Comparison of ENCODE assay signal across 8 cellular contexts in genomic region chr12:119666900-119667576, GRCh38. TPM values are rescaled to one million over a fixed set of nuclear protein-coding genes. Genes with fewer than 3 reads are reported as not detected.
DNase-seq lines count a peak whose midpoint lies in the region; ATAC-seq and TF ChIP-seq lines count a peak whose summit lies in the region.

No MANE protein-coding gene starts in this region.

- no peaks in the 10 kb centered on the region for H3K9me2 ChIP-seq in SU-DHL-6 (replicated peaks; ENCODE audit: insufficient read depth, low read length)

- ATAC-seq in GM21529 (IDR thresholded peaks at IDR 0.05; ENCODE audit: unreplicated experiment), result peak; percentile 29
- ATAC-seq in heart left ventricle, result no peak

- POLR2A ChIA-PET in AG04450 (lab: Yijun Ruan, JAX), result interaction anchor here (0.6 kb wide), 1 partner anchor 244 kb away, joined by 3 read pairs; no protein-coding TSS in a partner anchor

- peaks cover 16% of the 10 kb centered on the region for H3F3A ChIP-seq in SU-DHL-6 (ENCODE audit: insufficient read depth)

- H3K27me3 ChIP-seq in AG04450 (ENCODE audit: control insufficient read depth, insufficient read depth, low read length) (peaks cover 3% of the 10 kb centered on the region), SU-DHL-6 (ENCODE audit: low read length) (no peaks in the 10 kb centered on the region), heart left ventricle (no peaks in the 10 kb centered on the region), spleen (replicated peaks in 1 of 7) (no peaks in the 10 kb centered on the region)

- peak overlapping the region; percentile 97 for H3K4me2 ChIP-seq in SU-DHL-6 (ENCODE audit: low read depth, low read length, poor library complexity, severe bottlenecking)

- H3K27ac ChIP-seq in AG04450 (ENCODE audit: low read depth, low read length) (no peak overlapping the region), SU-DHL-6 (ENCODE audit: low read depth, low read length) (peak overlapping the region; percentile 98), heart left ventricle (peak overlapping the region in 9 of 12 donors; percentile 84 to 97 (median 95)), spleen (peak overlapping the region; percentile 92 to 99 (median 97))

- peak overlapping the region; percentile 58 for H3K4me3 ChIP-seq in AG04450 (ENCODE audit: low read depth, low read length)
- H3K4me3 ChIP-seq in SU-DHL-6 (ENCODE audit: insufficient read depth, low read length, poor library complexity, severe bottlenecking), result peak overlapping the region; percentile 55
- H3K4me3 ChIP-seq in heart left ventricle, result peak overlapping the region; percentile 12 to 99 (median 96)
- H3K4me3 ChIP-seq in spleen, result peak overlapping the region; percentile 42 to 94 (median 86)

- no peak for DNase-seq in AG04450 (ENCODE audit: low read depth, low spot score)
- no peak for DNase-seq in heart left ventricle
- no peak for DNase-seq in spleen
- no peak for DNase-seq in occipital lobe (lab: John Stamatoyannopoulos, UW)
- DNase-seq in stimulated activated CD4-positive, alpha-beta T cell treated with anti-CD3 and anti-CD28 coated beads, Interleukin-4, amount 100 ng/mL, for 4 hours, result no peak
- DNase-seq in NCI-H1105 (lab: John Stamatoyannopoulos, UW), result no peak

- no peaks in the 10 kb centered on the region for H4K20me1 ChIP-seq in SU-DHL-6 (ENCODE audit: low read depth, low read length)

- H3K4me1 ChIP-seq in heart left ventricle (peaks cover 4 to 41% (median 27%) of the 10 kb centered on the region in 12 donors), spleen (peaks cover 30 to 62% (median 58%) of the 10 kb centered on the region in 6 donors)

- WGBS in heart left ventricle, 4 donors, result 16 to 20% (median 17%) methylated on average over 9 of the region's 9 CpGs
- 3 to 5% (median 3%) methylated on average over 9 of the region's 9 CpGs for WGBS in spleen, 5 donors

- TF ChIP-seq POLR2A in heart left ventricle (IDR thresholded peaks at IDR 0.05) (no peak), spleen (IDR thresholded peaks at IDR 0.05) (no peak)

- H3K9ac ChIP-seq in SU-DHL-6 (ENCODE audit: low read length), result peak overlapping the region; percentile 61

- CTCF ChIA-PET in AG04450 (lab: Charles Lee), result interaction anchor here (0.6 to 2.2 kb wide), 18 partner anchors 8 to 1265 kb away, joined by 3 to 25 read pairs (median 4); no protein-coding TSS in a partner anchor

- TF ChIP-seq CTCF in AG04450 (IDR thresholded peaks at IDR 0.05; ENCODE audit: low read depth, low read length) (no peak), SU-DHL-6 (IDR thresholded peaks at IDR 0.05; ENCODE audit: insufficient read depth, low read length, poor library complexity, severe bottlenecking) (no peak), heart left ventricle (IDR thresholded peaks at IDR 0.05) (no peak), spleen (IDR thresholded peaks at IDR 0.05 in 8 of 11, conservative IDR thresholded peaks at IDR 0.05 in 3 of 11) (no peak)

- H3K9me3 ChIP-seq in AG04450 (ENCODE audit: control insufficient read depth, insufficient read depth, low read length), result peaks cover 5% of the 10 kb centered on the region; the same call in 1 of the 2 replicates
- H3K9me3 ChIP-seq in SU-DHL-6 (ENCODE audit: insufficient read depth, low read length), result no peaks in the 10 kb centered on the region
- H3K9me3 ChIP-seq in heart left ventricle, result no peaks in the 10 kb centered on the region
- no peaks in the 10 kb centered on the region for H3K9me3 ChIP-seq in spleen

- intact Hi-C loops in heart left ventricle (cut with DNase I), result loop anchor here in 5 of 10 donors (2.0 to 10.0 kb wide), 6 partner anchors 50 to 238 kb away; no protein-coding TSS in a partner anchor
- intact Hi-C loops in spleen (cut with DNase I; ENCODE audit: low total_unique reads), result no loop called here

- peak overlapping the region; percentile 89 for H2AFZ ChIP-seq in SU-DHL-6 (ENCODE audit: low read depth, low read length, severe bottlenecking)

- H3K79me2 ChIP-seq in SU-DHL-6 (ENCODE audit: insufficient read depth, low read length), result peaks cover 39% of the 10 kb centered on the region

- peaks cover 4% of the 10 kb centered on the region; the same call in 1 of the 2 replicates for H3K36me3 ChIP-seq in SU-DHL-6 (ENCODE audit: low read length)
- H3K36me3 ChIP-seq in heart left ventricle, result peaks cover 0 to 17% (median 10%) of the 10 kb centered on the region in 9 donors
- peaks cover 0 to 26% (median 12%) of the 10 kb centered on the region in 6 donors for H3K36me3 ChIP-seq in spleen

RNA-seq across cellular contexts. Expression of gene PRKAB1, which starts 0.9 kb away (rescaled TPM):
- polyA plus RNA-seq in AG04450 (2011; rRNA removed) (33.8 and 34.3 TPM in 2 replicates), heart left ventricle (10 to 100 TPM in 1 of 2 donors, 1 to 10 TPM in 1; 6.5 to 14.1 TPM), spleen (10 to 100 TPM; 28.3 to 42.1 (median 39.4) TPM)
- polyA minus RNA-seq in AG04450 (2011; rRNA and poly(A)+ RNA removed), result 25.1 and 28.0 TPM in 2 replicates
- total RNA-seq in heart left ventricle (10 to 100 TPM in 5 of 9 donors, 1 to 10 TPM in 4; 8.5 to 19.1 (median 10.3) TPM), spleen (10 to 100 TPM; 40.7 to 69.2 (median 47.4) TPM), occipital lobe (16.8 TPM)
